In genomic region chr10:122568551-122568950, GRCh38 we compare ENCODE assay signal across 29 cellular contexts. TPM values are rescaled to one million over a fixed set of nuclear protein-coding genes. Genes with fewer than 3 reads are reported as not detected.
"Had no signal": no experiment of that assay in that cellular context is flagged by ENCODE, and none has a peak within 500 bp of the region (broad histone marks: within the 10 kb centered on the region; RNA-seq: fewer than 3 reads in every experiment).

No MANE protein-coding gene starts in this region.

- H3K36me3 ChIP-seq: colonic mucosa, esophagus squamous epithelium, gastrocnemius medialis, heart right ventricle, left lung, lower lobe of right lung had no signal

- H3K9me3 ChIP-seq: colonic mucosa, esophagus squamous epithelium, gastrocnemius medialis, heart right ventricle, left lung, lower lobe of right lung, mucosa of descending colon had no signal

- H3K4me3 Mint-ChIP-seq: dendritic cell treated with granulocyte-macrophage colony-stimulating factor and Interleukin-4, amounts not matched to agents 40 ng/mL and 50 ng/mL, for 4 days; effector memory CD8-positive, alpha-beta T cell; endodermal cell; mesothelial cell of epicardium had no signal

- H3K4me1 Mint-ChIP-seq: endodermal cell, mesothelial cell of epicardium had no signal

- H3K9me3 Mint-ChIP-seq: dendritic cell treated with granulocyte-macrophage colony-stimulating factor and Interleukin-4, amounts not matched to agents 40 ng/mL and 50 ng/mL, for 4 days; effector memory CD8-positive, alpha-beta T cell; endodermal cell; mesothelial cell of epicardium had no signal

- H3K27ac ChIP-seq: colonic mucosa, epithelial cell of prostate, esophagus squamous epithelium, gastrocnemius medialis, heart right ventricle, left lung, lower lobe of right lung had no signal

- DNase-seq: colonic mucosa; cortex of kidney; effector CD8-positive, alpha-beta T cell; effector memory CD8-positive, alpha-beta T cell; endodermal cell; erythroblast; esophagus squamous epithelium; foreskin fibroblast; foreskin melanocyte; gastrocnemius medialis; glutamatergic neuron; head of caudate nucleus; heart right ventricle; hippocampal formation; left cardiac atrium; left lung; left ventricle myocardium superior; lower lobe of right lung; mesenchymal stem cell; mucosa of descending colon had no signal

- ATAC-seq: effector memory CD8-positive, alpha-beta T cell; esophagus mucosa; gastrocnemius medialis; heart right ventricle; left cardiac atrium; left lung; left ventricle myocardium superior; lower lobe of right lung; mucosa of descending colon had no signal

- H3K36me3 Mint-ChIP-seq: mesothelial cell of epicardium had no signal

- H3K4me3 ChIP-seq: colonic mucosa, esophagus squamous epithelium, gastrocnemius medialis, heart right ventricle, left lung, lower lobe of right lung, mucosa of descending colon had no signal

- FAIRE-seq: endometrium, islet of Langerhans, keratinocyte had no signal

- H3K27ac Mint-ChIP-seq: dendritic cell treated with granulocyte-macrophage colony-stimulating factor and Interleukin-4, amounts not matched to agents 40 ng/mL and 50 ng/mL, for 4 days; effector memory CD8-positive, alpha-beta T cell; endodermal cell; mesothelial cell of epicardium had no signal

- H3K4me1 ChIP-seq: colonic mucosa had no signal

- H3K27me3 ChIP-seq: colonic mucosa, gastrocnemius medialis had no signal

RNA-seq across cellular contexts. Expression of gene DMBT1, which starts 8.0 kb away (rescaled TPM):
- total RNA-seq: dermis microvascular lymphatic vessel endothelial cell, endodermal cell, left cardiac atrium, lung microvascular endothelial cell, mesothelial cell of epicardium had no signal
